ENCODE assay signal across 12 cellular contexts in genomic region chr15:67013696-67014095, GRCh38. TPM values are rescaled to one million over a fixed set of nuclear protein-coding genes. Genes with fewer than 3 reads are reported as not detected.
DNase-seq lines count a peak whose midpoint lies in the region; ATAC-seq lines count a peak whose summit lies in the region.
"Had no signal": no experiment of that assay in that cellular context is flagged by ENCODE, and none has a peak within 500 bp of the region (broad histone marks: within the 10 kb centered on the region; RNA-seq: fewer than 3 reads in every experiment).

No MANE protein-coding gene starts in this region.

- H3K9ac ChIP-seq in skeletal muscle satellite cell (ENCODE audit: low read depth, low read length), result peak overlapping the region; percentile 30

- no peaks in the 10 kb centered on the region for H3K27me3 ChIP-seq in skeletal muscle satellite cell (ENCODE audit: control insufficient read depth, insufficient read depth, low read length)

- peaks cover 40% of the 10 kb centered on the region for H3K4me1 ChIP-seq in skeletal muscle satellite cell (ENCODE audit: control insufficient read depth, insufficient read depth, low read length)

- no peaks in the 10 kb centered on the region for H3K9me3 ChIP-seq in skeletal muscle satellite cell (replicated peaks; ENCODE audit: low read length)

- intact Hi-C loops in left cardiac atrium (cut with DNase I), result no loop called here

- no peaks in the 10 kb centered on the region for H3K36me3 ChIP-seq in skeletal muscle satellite cell (ENCODE audit: insufficient read depth, low read length)

- DNase-seq in DMS 273 (lab: John Stamatoyannopoulos, UW; ENCODE audit: unreplicated experiment) (peak; percentile 52), DMS 273 treated with DMSO at 0.1 percent for 48 hours (lab: John Stamatoyannopoulos, UW) (no peak), UCSD-AML1 (lab: John Stamatoyannopoulos, UW; ENCODE audit: unreplicated experiment) (peak; percentile 39), left cardiac atrium (peak; percentile 64)
- DNase-seq: activated CD4-positive, alpha-beta T cell treated with anti-CD3 and anti-CD28 coated beads for 48 hours; activated naive CD8-positive, alpha-beta T cell treated with anti-CD3 and anti-CD28 coated beads, Interleukin-2, amount 50 U/mL, for 24 hours; MM.1S had no signal

- peak overlapping the region; percentile 25 for H3K4me2 ChIP-seq in skeletal muscle satellite cell (ENCODE audit: low read length)
- H3K4me2 ChIP-seq: PC-9 had no signal

- peak overlapping the region; percentile 17 for H3K4me3 ChIP-seq in skeletal muscle satellite cell (ENCODE audit: low read length)
- H3K4me3 ChIP-seq: PC-9 had no signal

- ATAC-seq in left cardiac atrium, result peak; percentile 72 to 74
- ATAC-seq in GM19467 (IDR thresholded peaks at IDR 0.05; ENCODE audit: unreplicated experiment), result no peak
- ATAC-seq in HG02623 (IDR thresholded peaks at IDR 0.05; ENCODE audit: unreplicated experiment), result no peak
- no peak for ATAC-seq in HG03039 (IDR thresholded peaks at IDR 0.05; ENCODE audit: unreplicated experiment)
- ATAC-seq: activated naive CD8-positive, alpha-beta T cell treated with anti-CD3 and anti-CD28 coated beads, Interleukin-2, amount 50 U/mL, for 24 hours had no signal

RNA-seq across cellular contexts. Expression of gene SMAD3, which starts 51.7 kb away (rescaled TPM):
- total RNA-seq in left cardiac atrium, result 10 to 100 TPM; 24.0 to 37.5 TPM
- total RNA-seq in skeletal muscle satellite cell (2012; rRNA removed), result 18.3 and 32.1 TPM in 2 replicates

Comparison
In these comparisons a context has a peak if more than half of its experiments do, and no peak if none do; other contexts are left out.
1. ATAC-seq: peak in left cardiac atrium (2 of 2); none in GM19467 (single experiment), HG02623 (single experiment) and HG03039 (single experiment).